Comparison of ENCODE assay signal across 8 cellular contexts in the genomic region with DNA sequence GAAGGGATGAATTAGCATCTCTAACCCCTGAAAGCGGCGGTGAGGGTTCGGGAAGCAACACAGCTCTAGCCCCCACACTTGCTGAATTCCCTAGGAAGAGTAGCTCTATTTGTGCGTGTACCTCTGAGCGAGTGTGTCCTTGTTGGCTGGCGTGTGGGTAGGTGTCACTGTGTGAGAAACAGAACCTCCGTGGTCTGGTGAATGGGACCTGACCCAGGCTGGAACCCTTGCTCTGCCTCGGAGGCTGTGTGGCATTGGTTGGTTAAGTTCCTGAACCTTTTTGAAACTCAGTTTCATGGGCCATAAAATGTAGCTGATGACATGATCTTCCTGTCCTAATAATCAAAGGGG. TPM values are rescaled to one million over a fixed set of nuclear protein-coding genes. Genes with fewer than 3 reads are reported as not detected.
DNase-seq lines count a peak whose midpoint lies in the region; ATAC-seq lines count a peak whose summit lies in the region.

No MANE protein-coding gene starts in this region.

- H3K4me3 Mint-ChIP-seq in effector memory CD8-positive, alpha-beta T cell, result peak overlapping the region; percentile 93 to 97

- peak; percentile 2 for ATAC-seq in GM19452 (IDR thresholded peaks at IDR 0.05; ENCODE audit: unreplicated experiment)
- ATAC-seq in effector memory CD8-positive, alpha-beta T cell (replicated peaks), result peak; percentile 14
- no peak for ATAC-seq in HG03159 (IDR thresholded peaks at IDR 0.05; ENCODE audit: unreplicated experiment)
- no peak for ATAC-seq in HG03457 (IDR thresholded peaks at IDR 0.05; ENCODE audit: unreplicated experiment)

- peaks cover 33% of the 10 kb centered on the region for H3K4me1 ChIP-seq in HUES6 (ENCODE audit: control insufficient read depth, insufficient read depth, low read length)
- peaks cover 33% of the 10 kb centered on the region for H3K4me1 ChIP-seq in skeletal muscle satellite cell (ENCODE audit: control insufficient read depth, insufficient read depth, low read length)

- peaks cover 23% of the 10 kb centered on the region for H3K36me3 ChIP-seq in HUES6 (ENCODE audit: control insufficient read depth, insufficient read depth, low read length)
- H3K36me3 ChIP-seq in skeletal muscle satellite cell (ENCODE audit: insufficient read depth, low read length), result peaks cover 33% of the 10 kb centered on the region

- no peak overlapping the region for H3K9ac ChIP-seq in HUES6 (ENCODE audit: low read length)
- no peak overlapping the region for H3K9ac ChIP-seq in skeletal muscle satellite cell (ENCODE audit: low read depth, low read length)

- H3K9me3 ChIP-seq in HUES6 (ENCODE audit: control insufficient read depth, insufficient read depth, low read depth, low read length), result no peaks in the 10 kb centered on the region
- H3K9me3 ChIP-seq in skeletal muscle satellite cell (replicated peaks; ENCODE audit: low read length), result no peaks in the 10 kb centered on the region

- no peaks in the 10 kb centered on the region for H3K9me3 Mint-ChIP-seq in effector memory CD8-positive, alpha-beta T cell

- no peak for DNase-seq in effector memory CD8-positive, alpha-beta T cell
- no peak for DNase-seq in NCI-H2227 treated with DMSO at 0.1 percent for 48 hours (lab: John Stamatoyannopoulos, UW)
- no peak for DNase-seq in stimulated activated CD4-positive, alpha-beta T cell treated with anti-CD3 and anti-CD28 coated beads, Interleukin-1b, Interleukin-23, amount 100 ng/mL, for 48 hours

- H3K27ac ChIP-seq in HUES6 (ENCODE audit: low read depth, low read length), result no peak overlapping the region

- H3K27ac Mint-ChIP-seq in effector memory CD8-positive, alpha-beta T cell, result peak overlapping the region; percentile 95 to 97

- H3K4me1 Mint-ChIP-seq in effector memory CD8-positive, alpha-beta T cell (ENCODE audit: low read depth in 2 of 2), result peaks cover 29 to 47% of the 10 kb centered on the region in 2 donors

- H3K4me2 ChIP-seq in skeletal muscle satellite cell (ENCODE audit: low read length), result peak overlapping the region; percentile 74

- peaks cover 16% of the 10 kb centered on the region for H3K36me3 Mint-ChIP-seq in effector memory CD8-positive, alpha-beta T cell (ENCODE audit: insufficient read depth)

- no peaks in the 10 kb centered on the region for H3K27me3 Mint-ChIP-seq in effector memory CD8-positive, alpha-beta T cell

- H3K4me3 ChIP-seq in HUES6 (ENCODE audit: low read depth, low read length), result peak overlapping the region; percentile 94
- peak overlapping the region; percentile 46 for H3K4me3 ChIP-seq in skeletal muscle satellite cell (ENCODE audit: low read length)

- H3K27me3 ChIP-seq in HUES6 (ENCODE audit: control insufficient read depth, insufficient read depth, low read length), result peaks cover 13% of the 10 kb centered on the region
- no peaks in the 10 kb centered on the region for H3K27me3 ChIP-seq in skeletal muscle satellite cell (ENCODE audit: control insufficient read depth, insufficient read depth, low read length)

RNA-seq across cellular contexts. Expression of gene TMEM115, which starts 0.4 kb away (rescaled TPM):
- 58.3 and 62.5 TPM in 2 replicates for total RNA-seq in skeletal muscle satellite cell (2012; rRNA removed)

RNA-seq across cellular contexts. Expression of gene CYB561D2, which starts 9.1 kb away (rescaled TPM):
- total RNA-seq in skeletal muscle satellite cell (2012; rRNA removed), result 23.1 and 29.9 TPM in 2 replicates

RNA-seq across cellular contexts. Expression of gene NPRL2, which starts 9.2 kb away (rescaled TPM):
- total RNA-seq in skeletal muscle satellite cell (2012; rRNA removed), result 18.0 and 26.0 TPM in 2 replicates

RNA-seq across cellular contexts. Expression of gene ZMYND10, which starts 14.2 kb away (rescaled TPM):
- 0.22 and 0.25 TPM in 2 replicates for total RNA-seq in skeletal muscle satellite cell (2012; rRNA removed)

RNA-seq across cellular contexts. Expression of gene RASSF1, which starts 19.1 kb away (rescaled TPM):
- 24.8 and 28.4 TPM in 2 replicates for total RNA-seq in skeletal muscle satellite cell (2012; rRNA removed)

Comparison
In these comparisons a context has a peak if more than half of its experiments do, and no peak if none do; other contexts are left out.
1. ATAC-seq: peak in GM19452 (single experiment) and effector memory CD8-positive, alpha-beta T cell (single experiment); none in HG03159 (single experiment) and HG03457 (single experiment).